Comparison of ENCODE assay signal across 10 cellular contexts in the genomic region with DNA sequence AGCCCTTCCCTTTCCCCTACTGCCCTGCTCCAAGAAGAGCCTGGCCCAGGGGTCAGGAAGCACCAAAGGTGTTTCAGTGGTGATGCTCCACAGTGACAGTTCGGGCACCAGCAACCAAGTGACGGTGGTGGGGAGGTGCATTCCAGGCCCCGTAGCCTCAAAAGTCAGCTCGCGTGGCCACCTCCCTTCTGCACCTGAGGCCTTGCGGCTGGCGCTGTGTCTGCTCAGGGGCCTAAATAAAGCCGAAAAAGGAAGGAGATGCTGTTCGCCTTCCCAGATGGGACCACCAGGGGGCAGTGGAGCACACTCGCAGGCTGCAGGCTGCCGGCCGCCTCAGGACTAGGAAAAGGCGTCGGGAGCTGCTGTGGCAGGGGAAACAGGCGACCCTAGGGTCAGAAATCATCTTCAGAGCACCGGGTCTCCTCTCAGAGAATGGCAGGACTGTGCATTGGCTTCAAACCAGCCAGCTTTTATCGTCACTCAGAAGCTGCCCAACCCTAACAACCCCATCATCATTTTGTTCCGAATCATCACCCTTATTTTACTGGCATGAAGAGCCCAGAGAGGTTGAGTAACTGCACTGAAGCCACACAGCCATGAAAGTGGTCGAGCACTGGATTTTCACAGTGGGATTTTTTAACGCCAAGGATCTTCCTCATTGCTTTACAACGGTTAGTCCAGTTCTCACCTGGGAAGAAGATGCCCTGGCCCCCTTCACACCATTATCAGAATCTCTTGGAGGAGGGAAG.
DNase-seq lines count a peak whose midpoint lies in the region; ATAC-seq and TF ChIP-seq lines count a peak whose summit lies in the region.
"Had no signal": no experiment of that assay in that cellular context is flagged by ENCODE, and none has a peak within 500 bp of the region (broad histone marks: within the 10 kb centered on the region; RNA-seq: fewer than 3 reads in every experiment).

No MANE protein-coding gene starts in this region.

- peak; percentile 74 for DNase-seq in NCI-H2107 treated with DMSO at 0.1 percent for 48 hours (lab: John Stamatoyannopoulos, UW; ENCODE audit: unreplicated experiment)
- DNase-seq in activated CD4-positive, alpha-beta T cell treated with anti-CD3 and anti-CD28 coated beads, Interleukin-2, amount 50 U/mL, for 48 hours = peak; percentile 50 to 61
- peak; percentile 58 for DNase-seq in globus pallidus (ENCODE audit: low spot score)
- peak; percentile 75 for DNase-seq in progenitor cell of endocrine pancreas (ENCODE audit: low spot score, unreplicated experiment)
- no peak for DNase-seq in stimulated activated naive CD4-positive, alpha-beta T cell (lab: John Stamatoyannopoulos, UW)

- H3K36me3 Mint-ChIP-seq in progenitor cell of endocrine pancreas (ENCODE audit: insufficient read depth) = no peaks in the 10 kb centered on the region

- TF ChIP-seq CTCF in 22Rv1 (IDR thresholded peaks at IDR 0.05) (peak; percentile 95), GM12872 (IDR thresholded peaks at IDR 0.05; ENCODE audit: insufficient read depth, low read depth, low read length) (peak; percentile 84), progenitor cell of endocrine pancreas (IDR thresholded peaks at IDR 0.05; ENCODE audit: unreplicated experiment) (peak; percentile 96)

- H3K27ac ChIP-seq in 22Rv1 = no peak overlapping the region
- H3K27ac ChIP-seq: tibial artery had no signal

- no peak overlapping the region for H3K27ac Mint-ChIP-seq in progenitor cell of endocrine pancreas
- H3K27ac Mint-ChIP-seq: dendritic cell treated with granulocyte-macrophage colony-stimulating factor and Interleukin-4, amounts not matched to agents 40 ng/mL and 50 ng/mL, for 4 days had no signal

- H3K4me3 Mint-ChIP-seq in progenitor cell of endocrine pancreas (ENCODE audit: low read depth) = no peak overlapping the region
- H3K4me3 Mint-ChIP-seq: dendritic cell treated with granulocyte-macrophage colony-stimulating factor and Interleukin-4, amounts not matched to agents 40 ng/mL and 50 ng/mL, for 4 days had no signal

- ATAC-seq in HG02763 (IDR thresholded peaks at IDR 0.05; ENCODE audit: unreplicated experiment) = peak; percentile 83

- peaks cover 3% of the 10 kb centered on the region for H3K9me3 Mint-ChIP-seq in progenitor cell of endocrine pancreas (ENCODE audit: low read depth)
- H3K9me3 Mint-ChIP-seq: dendritic cell treated with granulocyte-macrophage colony-stimulating factor and Interleukin-4, amounts not matched to agents 40 ng/mL and 50 ng/mL, for 4 days had no signal

- H3K4me1 Mint-ChIP-seq in progenitor cell of endocrine pancreas (ENCODE audit: low read depth) = no peaks in the 10 kb centered on the region

- peaks cover 22% of the 10 kb centered on the region for H3K27me3 Mint-ChIP-seq in progenitor cell of endocrine pancreas
- H3K27me3 Mint-ChIP-seq: dendritic cell treated with granulocyte-macrophage colony-stimulating factor and Interleukin-4, amounts not matched to agents 40 ng/mL and 50 ng/mL, for 4 days had no signal

Comparison
In these comparisons a context has a peak if more than half of its experiments do, and no peak if none do; other contexts are left out.
1. DNase-seq: peak in NCI-H2107 treated with DMSO at 0.1 percent for 48 hours (single experiment), activated CD4-positive, alpha-beta T cell treated with anti-CD3 and anti-CD28 coated beads, Interleukin-2, amount 50 U/mL, for 48 hours (2 of 2), globus pallidus (single experiment) and progenitor cell of endocrine pancreas (single experiment); none in stimulated activated naive CD4-positive, alpha-beta T cell (0 of 6).
2. Peak in every context shown above with its lines, with median percentiles within 50 percentile points of each other: CTCF ChIP-seq.